In the genomic region with DNA sequence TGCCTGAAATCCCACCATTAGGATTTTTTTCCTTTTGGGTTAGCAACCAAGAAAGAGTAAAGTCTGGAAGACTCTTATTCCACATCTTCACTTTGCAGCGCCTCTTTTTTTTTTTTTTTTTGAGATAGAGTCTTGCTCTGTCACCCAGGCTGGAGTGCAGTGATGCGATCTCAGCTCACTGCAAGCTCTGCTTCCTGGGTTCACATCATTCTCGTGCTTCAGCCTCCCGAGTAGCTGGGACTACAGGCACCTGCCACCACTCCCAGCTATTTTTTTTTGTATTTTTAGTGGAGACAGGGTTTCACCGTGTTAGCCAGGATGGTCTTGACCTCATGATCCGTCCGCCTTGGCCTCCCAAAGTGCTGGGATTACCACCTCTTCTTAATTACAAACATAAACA, we compare ENCODE assay signal across 3 cellular contexts. TPM values are rescaled to one million over a fixed set of nuclear protein-coding genes. Genes with fewer than 3 reads are reported as not detected.
"Had no signal": no experiment of that assay in that cellular context is flagged by ENCODE, and none has a peak within 500 bp of the region (broad histone marks: within the 10 kb centered on the region; RNA-seq: fewer than 3 reads in every experiment).

No MANE protein-coding gene starts in this region.

RNA-seq across cellular contexts. Expression of a gene that starts 31.7 kb away (rescaled TPM):
- total RNA-seq: GM23248, H4 had no signal
- polyA plus RNA-seq: GM23248, IgD-negative memory B cell had no signal
